In the genomic region with DNA sequence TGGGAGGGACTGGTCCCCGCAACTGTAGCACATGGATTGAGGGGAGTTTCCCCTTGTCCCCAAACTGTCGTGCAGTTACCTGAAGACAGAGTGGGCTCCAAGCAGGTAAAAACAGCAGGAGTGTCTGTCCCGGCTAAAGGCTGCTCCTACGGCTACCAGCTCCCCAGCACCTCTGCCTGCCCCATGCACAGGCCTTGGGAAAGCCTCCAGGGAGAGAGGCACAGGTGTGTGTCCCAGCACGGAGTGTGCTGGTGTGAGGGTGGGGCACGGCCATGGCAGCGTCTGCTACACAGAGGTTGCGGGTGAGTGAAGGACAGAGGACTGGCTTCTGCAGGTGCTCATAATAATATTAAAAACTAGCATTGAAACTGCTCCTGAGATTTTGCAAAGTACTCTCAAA, we compare ENCODE assay signal across 28 cellular contexts. TPM values are rescaled to one million over a fixed set of nuclear protein-coding genes. Genes with fewer than 3 reads are reported as not detected.
"Had no signal": no experiment of that assay in that cellular context is flagged by ENCODE, and none has a peak within 500 bp of the region (broad histone marks: within the 10 kb centered on the region; RNA-seq: fewer than 3 reads in every experiment).

No MANE protein-coding gene starts in this region.

- H3K27ac Mint-ChIP-seq: immature natural killer cell; naive thymus-derived CD4-positive, alpha-beta T cell; natural killer cell treated with Interleukin-12 subunit alpha and Interleukin-12 subunit beta and Interleukin-15 and Interleukin-18, amount 100 ng/mL, for 72 hours; progenitor cell of endocrine pancreas; stimulated activated naive B cell treated with anti-CD40 and anti-IgM and Interleukin-4, amounts not matched to agents 10 μg/mL and 1 μg/mL and 100 μg/mL, for 72 hours had no signal

- H3K4me3 Mint-ChIP-seq: immature natural killer cell; naive thymus-derived CD4-positive, alpha-beta T cell; natural killer cell treated with Interleukin-12 subunit alpha and Interleukin-12 subunit beta and Interleukin-15 and Interleukin-18, amount 100 ng/mL, for 72 hours; stimulated activated naive B cell treated with anti-CD40 and anti-IgM and Interleukin-4, amounts not matched to agents 10 μg/mL and 1 μg/mL and 100 μg/mL, for 72 hours had no signal

- H3K27ac ChIP-seq: heart left ventricle, left ventricle myocardium inferior, neutrophil, right atrium auricular region, stomach, testis, thyroid gland, transverse colon, upper lobe of right lung had no signal

- H3K36me3 ChIP-seq: heart left ventricle, left ventricle myocardium inferior, neutrophil, right atrium auricular region, stomach, thyroid gland, transverse colon, upper lobe of right lung had no signal

- H3K27me3 ChIP-seq: right atrium auricular region, testis, thyroid gland had no signal

- H3K4me3 ChIP-seq: heart left ventricle, left ventricle myocardium inferior, lung, mucosa of descending colon, right atrium auricular region, skin epidermis, stomach, testis, thyroid gland, transverse colon, upper lobe of right lung had no signal

- FAIRE-seq: islet of Langerhans, urothelium cell line had no signal

- H3K9me3 Mint-ChIP-seq: natural killer cell treated with Interleukin-12 subunit alpha and Interleukin-12 subunit beta and Interleukin-15 and Interleukin-18, amount 100 ng/mL, for 72 hours; stimulated activated naive B cell treated with anti-CD40 and anti-IgM and Interleukin-4, amounts not matched to agents 10 μg/mL and 1 μg/mL and 100 μg/mL, for 72 hours had no signal

- ATAC-seq: mucosa of descending colon; naive thymus-derived CD4-positive, alpha-beta T cell; sciatic nerve; stimulated activated naive B cell treated with anti-CD40 and anti-IgM and Interleukin-4, amounts not matched to agents 10 μg/mL and 1 μg/mL and 100 μg/mL, for 72 hours; stimulated activated naive CD8-positive, alpha-beta T cell treated with anti-CD3 and anti-CD28 coated beads, Interleukin-15, Interleukin-2, amounts not matched to agents 100 U/mL and 50 U/mL, for 24 hours; upper lobe of right lung had no signal

- H3K36me3 Mint-ChIP-seq: immature natural killer cell; naive thymus-derived CD4-positive, alpha-beta T cell; natural killer cell treated with Interleukin-12 subunit alpha and Interleukin-12 subunit beta and Interleukin-15 and Interleukin-18, amount 100 ng/mL, for 72 hours; stimulated activated naive B cell treated with anti-CD40 and anti-IgM and Interleukin-4, amounts not matched to agents 10 μg/mL and 1 μg/mL and 100 μg/mL, for 72 hours had no signal

- DNase-seq: heart left ventricle; hypothalamus; immature natural killer cell; left ventricle myocardium inferior; midbrain; mucosa of descending colon; naive thymus-derived CD4-positive, alpha-beta T cell; occipital lobe; stimulated activated CD4-positive, alpha-beta T cell treated with anti-CD3 and anti-CD28 coated beads, Interleukin-12 subunit alpha, Interleukin-12 subunit beta, amount 100 ng/mL, for 4 hours; stimulated activated CD4-positive, alpha-beta T cell treated with anti-CD3 and anti-CD28 coated beads, Interleukin-15, amount 100 ng/mL, for 24 hours; stimulated activated CD4-positive, alpha-beta T cell treated with anti-CD3 and anti-CD28 coated beads, Interleukin-2, amount 100 ng/mL, for 24 hours; stimulated activated CD4-positive, alpha-beta T cell treated with anti-CD3 and anti-CD28 coated beads, Interleukin-4, amount 100 ng/mL, for 1 hour; stimulated activated naive B cell treated with anti-CD40 and anti-IgM and Interleukin-4, amounts not matched to agents 10 μg/mL and 1 μg/mL and 100 μg/mL, for 72 hours; stimulated activated naive CD8-positive, alpha-beta T cell treated with anti-CD3 and anti-CD28 coated beads, Interleukin-15, Interleukin-2, amounts not matched to agents 100 U/mL and 50 U/mL, for 24 hours; stomach; testis; thyroid gland; transverse colon; upper lobe of right lung had no signal

- H3K9me3 ChIP-seq: heart left ventricle, left ventricle myocardium inferior, mucosa of descending colon, neutrophil, right atrium auricular region, stomach, testis, thyroid gland, transverse colon, upper lobe of right lung had no signal

RNA-seq across cellular contexts. Expression of gene STC2, which starts 30.4 kb away (rescaled TPM):
- polyA plus RNA-seq: immature natural killer cell; naive thymus-derived CD4-positive, alpha-beta T cell had no signal
